ENCODE assay signal across 15 cellular contexts in genomic region chr6:36119209-36119608, GRCh38. TPM values are rescaled to one million over a fixed set of nuclear protein-coding genes. Genes with fewer than 3 reads are reported as not detected.
DNase-seq lines count a peak whose midpoint lies in the region; ATAC-seq and TF ChIP-seq lines count a peak whose summit lies in the region.
"Had no signal": no experiment of that assay in that cellular context is flagged by ENCODE, and none has a peak within 500 bp of the region (broad histone marks: within the 10 kb centered on the region; RNA-seq: fewer than 3 reads in every experiment).

No MANE protein-coding gene starts in this region.

- no peaks in the 10 kb centered on the region for H3K27me3 ChIP-seq in WERI-Rb-1 (ENCODE audit: insufficient read depth, low read depth, severe bottlenecking)
- H3K27me3 ChIP-seq in ascending aorta: no peaks in the 10 kb centered on the region
- H3K27me3 ChIP-seq: colonic mucosa, esophagus squamous epithelium, heart left ventricle, upper lobe of right lung had no signal

- H3K36me3 ChIP-seq in WERI-Rb-1: no peaks in the 10 kb centered on the region
- peaks cover 2 to 4% of the 10 kb centered on the region in 2 donors for H3K36me3 ChIP-seq in ascending aorta
- H3K36me3 ChIP-seq: colonic mucosa, upper lobe of right lung had no signal

- peaks cover 79% of the 10 kb centered on the region for H3K4me1 Mint-ChIP-seq in activated CD4-positive, alpha-beta T cell treated with anti-CD3 and anti-CD28 coated beads, Interleukin-2, amount 10 ng/mL, durations not matched to agents 24 days and 14 days
- H3K4me1 Mint-ChIP-seq in stimulated activated naive B cell treated with anti-CD40 and anti-IgM and Interleukin-4, amounts not matched to agents 10 μg/mL and 1 μg/mL and 100 μg/mL, for 72 hours: peaks cover 72 to 99% of the 10 kb centered on the region in 2 donors
- H3K4me1 Mint-ChIP-seq in Calu3 (ENCODE audit: low read depth, unreplicated experiment): peaks cover 11% of the 10 kb centered on the region

- peaks cover 12% of the 10 kb centered on the region for H3K36me3 Mint-ChIP-seq in activated CD4-positive, alpha-beta T cell treated with anti-CD3 and anti-CD28 coated beads, Interleukin-2, amount 10 ng/mL, durations not matched to agents 24 days and 14 days (ENCODE audit: low read depth)
- H3K36me3 Mint-ChIP-seq in stimulated activated naive B cell treated with anti-CD40 and anti-IgM and Interleukin-4, amounts not matched to agents 10 μg/mL and 1 μg/mL and 100 μg/mL, for 72 hours: peaks cover 25 to 31% of the 10 kb centered on the region in 2 donors
- H3K36me3 Mint-ChIP-seq in Calu3 (ENCODE audit: insufficient read depth, unreplicated experiment): peaks cover 21% of the 10 kb centered on the region

- no TSS peak for BruUV-seq in Calu3 (replicated peaks; lab: Mats Ljungman, UMichigan)

- peaks cover 0 to 2% of the 10 kb centered on the region in 2 donors for H3K4me1 ChIP-seq in ascending aorta

- no peak for ATAC-seq in stimulated activated naive B cell treated with anti-CD40 and anti-IgM and Interleukin-4, amounts not matched to agents 10 μg/mL and 1 μg/mL and 100 μg/mL, for 72 hours (replicated peaks)

- H3K9me3 Mint-ChIP-seq in activated CD4-positive, alpha-beta T cell treated with anti-CD3 and anti-CD28 coated beads, Interleukin-2, amount 10 ng/mL, durations not matched to agents 24 days and 14 days: no peaks in the 10 kb centered on the region
- no peaks in the 10 kb centered on the region for H3K9me3 Mint-ChIP-seq in stimulated activated naive B cell treated with anti-CD40 and anti-IgM and Interleukin-4, amounts not matched to agents 10 μg/mL and 1 μg/mL and 100 μg/mL, for 72 hours
- H3K9me3 Mint-ChIP-seq in Calu3 (ENCODE audit: low read depth, unreplicated experiment): no peaks in the 10 kb centered on the region

- H3K27me3 Mint-ChIP-seq in activated CD4-positive, alpha-beta T cell treated with anti-CD3 and anti-CD28 coated beads, Interleukin-2, amount 10 ng/mL, durations not matched to agents 24 days and 14 days: no peaks in the 10 kb centered on the region
- no peaks in the 10 kb centered on the region for H3K27me3 Mint-ChIP-seq in stimulated activated naive B cell treated with anti-CD40 and anti-IgM and Interleukin-4, amounts not matched to agents 10 μg/mL and 1 μg/mL and 100 μg/mL, for 72 hours
- no peaks in the 10 kb centered on the region for H3K27me3 Mint-ChIP-seq in Calu3 (ENCODE audit: unreplicated experiment)
- H3K27me3 Mint-ChIP-seq: progenitor cell of endocrine pancreas had no signal

- CTCF ChIA-PET in Calu3 (lab: Charles Lee): no interaction called here

- H3K4me3 Mint-ChIP-seq in activated CD4-positive, alpha-beta T cell treated with anti-CD3 and anti-CD28 coated beads, Interleukin-2, amount 10 ng/mL, durations not matched to agents 24 days and 14 days: peak overlapping the region; percentile 39
- no peak overlapping the region for H3K4me3 Mint-ChIP-seq in stimulated activated naive B cell treated with anti-CD40 and anti-IgM and Interleukin-4, amounts not matched to agents 10 μg/mL and 1 μg/mL and 100 μg/mL, for 72 hours
- no peak overlapping the region for H3K4me3 Mint-ChIP-seq in Calu3 (ENCODE audit: low read depth, unreplicated experiment)

- H3K27ac Mint-ChIP-seq in activated CD4-positive, alpha-beta T cell treated with anti-CD3 and anti-CD28 coated beads, Interleukin-2, amount 10 ng/mL, durations not matched to agents 24 days and 14 days: peak overlapping the region; percentile 80
- H3K27ac Mint-ChIP-seq in stimulated activated naive B cell treated with anti-CD40 and anti-IgM and Interleukin-4, amounts not matched to agents 10 μg/mL and 1 μg/mL and 100 μg/mL, for 72 hours: peak overlapping the region; percentile 95
- no peak overlapping the region for H3K27ac Mint-ChIP-seq in Calu3 (ENCODE audit: unreplicated experiment)

- DNase-seq in activated CD4-positive, alpha-beta T cell treated with anti-CD3 and anti-CD28 coated beads, Interleukin-2, amount 10 ng/mL, durations not matched to agents 24 days and 14 days: no peak
- DNase-seq in activated CD4-positive, alpha-beta T cell treated with anti-CD3 and anti-CD28 coated beads for 1 hour: no peak
- no peak for DNase-seq in WERI-Rb-1
- no peak for DNase-seq in epithelial cell of prostate (ENCODE audit: low read depth, low spot score)
- DNase-seq in stimulated activated naive B cell treated with anti-CD40 and anti-IgM and Interleukin-4, amounts not matched to agents 10 μg/mL and 1 μg/mL and 100 μg/mL, for 72 hours: no peak
- DNase-seq in ascending aorta (ENCODE audit: low spot score in 2 of 2): no peak
- DNase-seq in DMS53 treated with DMSO at 0.1 percent for 48 hours (lab: John Stamatoyannopoulos, UW; ENCODE audit: unreplicated experiment): no peak
- DNase-seq in Calu3: no peak
- DNase-seq: esophagus squamous epithelium, heart left ventricle, kidney glomerular epithelial cell, upper lobe of right lung had no signal

- H3K4me3 ChIP-seq in WERI-Rb-1 (ENCODE audit: low read depth, low read length) (no peak overlapping the region), ascending aorta (no peak overlapping the region)
- H3K4me3 ChIP-seq: colonic mucosa, esophagus squamous epithelium, heart left ventricle, upper lobe of right lung had no signal

- H3K27ac ChIP-seq in WERI-Rb-1 (peak overlapping the region; percentile 49), epithelial cell of prostate (peak overlapping the region; percentile 56), ascending aorta (no peak overlapping the region)
- H3K27ac ChIP-seq: upper lobe of right lung had no signal

- intact Hi-C loops in activated CD4-positive, alpha-beta T cell treated with anti-CD3 and anti-CD28 coated beads, Interleukin-2, amount 10 ng/mL, durations not matched to agents 24 days and 14 days (cut with micrococcal nuclease): no loop called here
- intact Hi-C loops in ascending aorta (cut with DNase I): no loop called here
- intact Hi-C loops in Calu3 (cut with micrococcal nuclease; ENCODE audit: unreplicated experiment): no loop called here

- TF ChIP-seq CTCF in WERI-Rb-1 (IDR thresholded peaks at IDR 0.05; ENCODE audit: low read depth, low read length): no peak
- no peak for TF ChIP-seq CTCF in ascending aorta (IDR thresholded peaks at IDR 0.05)
- no peak for TF ChIP-seq CTCF in Calu3 (IDR thresholded peaks at IDR 0.05; ENCODE audit: unreplicated experiment)

- no peaks in the 10 kb centered on the region for H3K9me3 ChIP-seq in WERI-Rb-1 (ENCODE audit: severe bottlenecking)
- no peaks in the 10 kb centered on the region for H3K9me3 ChIP-seq in ascending aorta
- H3K9me3 ChIP-seq: colonic mucosa, esophagus squamous epithelium, heart left ventricle, upper lobe of right lung had no signal

RNA-seq across cellular contexts. Expression of gene MAPK13, which starts 11.1 kb away (rescaled TPM):
- total RNA-seq in activated CD4-positive, alpha-beta T cell treated with anti-CD3 and anti-CD28 coated beads, Interleukin-2, amount 10 ng/mL, durations not matched to agents 24 days and 14 days: 59.4 and 61.6 TPM in 2 replicates
- total RNA-seq in ascending aorta (7.7 TPM), Calu3 (2022) (52.3 and 59.3 TPM in 2 replicates)
- total RNA-seq: H4 had no signal

Comparison
In these comparisons a context has a peak if more than half of its experiments do, and no peak if none do; other contexts are left out.
1. H3K27ac ChIP-seq: peak in WERI-Rb-1 (single experiment) and epithelial cell of prostate (single experiment); none in ascending aorta (0 of 2).